27 cellular contexts compared by ENCODE assay signal in genomic region chr2:188443207-188443606, GRCh38.
"Had no signal": no experiment of that assay in that cellular context is flagged by ENCODE, and none has a peak within 500 bp of the region (broad histone marks: within the 10 kb centered on the region; RNA-seq: fewer than 3 reads in every experiment).

No MANE protein-coding gene starts in this region.

- ATAC-seq: activated CD8-positive, alpha-beta memory T cell treated with anti-CD3 and anti-CD28 coated beads, Interleukin-2, amount 10 ng/mL, durations not matched to agents 7 days and 5 days; activated CD8-positive, alpha-beta T cell treated with anti-CD3 and anti-CD28 coated beads for 36 hours; gastroesophageal sphincter; heart right ventricle; left cardiac atrium; sciatic nerve; stimulated activated naive B cell treated with anti-CD40 and anti-IgM and Interleukin-4, amounts not matched to agents 10 μg/mL and 1 μg/mL and 100 μg/mL, for 72 hours had no signal

- DNase-seq: activated CD4-positive, alpha-beta T cell treated with anti-CD3 and anti-CD28 coated beads, Interleukin-2, amount 10 ng/mL, durations not matched to agents 7 days and 5 days; activated CD4-positive, CD25-positive, alpha-beta regulatory T cell treated with anti-CD3 and anti-CD28 coated beads, Interleukin-2, amount 50 U/mL, for 72 hours; activated CD8-positive, alpha-beta memory T cell treated with anti-CD3 and anti-CD28 coated beads, Interleukin-2, amount 10 ng/mL, durations not matched to agents 7 days and 5 days; activated CD8-positive, alpha-beta T cell treated with anti-CD3 and anti-CD28 coated beads for 36 hours; activated gamma-delta T cell; activated naive CD4-positive, alpha-beta T cell treated with anti-CD3 and anti-CD28 coated beads, Interleukin-2, amount 50 U/mL, for 16 hours; activated T-cell treated with anti-CD3 and anti-CD28 coated beads for 4 hours; anterior cingulate cortex; cerebellar nuclear complex; endodermal cell; esophagus squamous epithelium; heart right ventricle; islet precursor cell; left cardiac atrium; nephron progenitor cell; nucleus accumbens; posterior cingulate gyrus; small intestine; stimulated activated CD4-positive, alpha-beta T cell treated with anti-CD3 and anti-CD28 coated beads, Interleukin-15, amount 100 ng/mL, for 24 hours; stimulated activated CD4-positive, alpha-beta T cell treated with anti-CD3 and anti-CD28 coated beads, Interleukin-2, amount 100 ng/mL, for 48 hours; stimulated activated CD8-positive, alpha-beta memory T cell treated with anti-CD3 and anti-CD28 coated beads, Interleukin-4, amount 100 ng/mL, for 48 hours; stimulated activated naive B cell treated with anti-CD40 and anti-IgM and Interleukin-4, amounts not matched to agents 10 μg/mL and 1 μg/mL and 100 μg/mL, for 72 hours; transverse colon; uterus; WERI-Rb-1 had no signal
